8 cellular contexts compared by ENCODE assay signal in the genomic region with DNA sequence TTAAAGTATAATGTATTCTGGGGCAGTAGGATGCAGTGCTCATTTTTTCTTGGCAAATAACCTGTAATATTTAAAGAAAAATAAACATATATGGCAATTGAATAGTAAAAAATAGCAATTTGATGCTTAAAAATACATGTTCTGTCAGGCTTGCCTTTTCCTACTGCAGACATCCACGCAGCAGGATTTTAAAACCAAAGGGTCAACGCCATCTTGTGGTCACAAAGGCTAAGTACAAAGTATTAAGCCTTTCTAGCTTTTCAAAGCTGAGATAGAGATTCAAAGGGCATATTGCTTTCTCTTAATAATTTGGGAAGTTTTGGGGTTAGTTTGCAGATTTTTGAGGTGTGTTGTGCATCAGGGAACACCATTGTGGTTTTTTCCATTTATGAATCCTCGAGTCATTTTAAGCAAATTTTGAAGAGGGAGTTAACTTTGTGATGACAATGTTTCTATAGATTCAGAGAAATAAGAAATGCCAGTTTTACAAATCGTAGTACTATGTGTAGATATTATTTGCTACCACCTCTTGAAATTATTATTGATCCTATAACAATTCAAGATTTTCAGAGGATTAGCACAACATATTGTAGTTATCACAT. TPM values are rescaled to one million over a fixed set of nuclear protein-coding genes. Genes with fewer than 3 reads are reported as not detected.
DNase-seq lines count a peak whose midpoint lies in the region; ATAC-seq and TF ChIP-seq lines count a peak whose summit lies in the region.

No MANE protein-coding gene starts in this region.

- H3K4me3 ChIP-seq in liver (ENCODE audit: low read depth in 1 of 3, low read length in 3 of 3): no peak overlapping the region

- TF ChIP-seq RAD21 in liver (IDR thresholded peaks at IDR 0.05): peak; percentile 76 to 85

- H3K9ac ChIP-seq in liver (ENCODE audit: low read depth in 1 of 2, low read length in 2 of 2): no peak overlapping the region

- H3K36me3 ChIP-seq in liver (ENCODE audit: control insufficient read depth in 4 of 4, insufficient read depth in 3 of 4, low read depth in 1 of 4, low read length in 3 of 4): no peaks in the 10 kb centered on the region

- H3K9me3 ChIP-seq in liver (ENCODE audit: control insufficient read depth in 4 of 4, low read length in 3 of 4): no peaks in the 10 kb centered on the region

- H3K4me1 ChIP-seq in liver (ENCODE audit: control insufficient read depth in 4 of 4, insufficient read depth in 4 of 4, low read length in 3 of 4): no peaks in the 10 kb centered on the region

- peak; percentile 65 for DNase-seq in ELR (ENCODE audit: low read depth)
- peak; percentile 46 for DNase-seq in NCI-H774 (lab: John Stamatoyannopoulos, UW)
- peak; percentile 9 for DNase-seq in central memory CD4-positive, alpha-beta T cell
- no peak for DNase-seq in activated CD8-positive, alpha-beta memory T cell treated with anti-CD3 and anti-CD28 coated beads, Interleukin-2, amount 50 U/mL, for 4 hours

- 10% methylated on average over 4 of the region's 4 CpGs for WGBS in liver

- TF ChIP-seq CTCF in liver (IDR thresholded peaks at IDR 0.05; ENCODE audit: low read depth, low read length, missing input control): peak; percentile 67

- H3K27me3 ChIP-seq in liver (ENCODE audit: control insufficient read depth in 4 of 4, insufficient read depth in 4 of 4, low read length in 3 of 4): no peaks in the 10 kb centered on the region

- no peak overlapping the region for H3K27ac ChIP-seq in liver (ENCODE audit: low read depth in 1 of 2, low read length in 2 of 2)

- ATAC-seq in GM19397 (IDR thresholded peaks at IDR 0.05; ENCODE audit: unreplicated experiment): peak; percentile 60
- ATAC-seq in HG03354 (IDR thresholded peaks at IDR 0.05; ENCODE audit: poor library complexity, severe bottlenecking, unreplicated experiment): peak; percentile 91
- no peak for ATAC-seq in HG03571 (IDR thresholded peaks at IDR 0.05; ENCODE audit: unreplicated experiment)

TF ChIP-seq in liver, 16 proteins besides CTCF, POLR2A, EP300 and RAD21:
- TF ChIP-seq HNF4A (conservative IDR thresholded peaks at IDR 0.05) (peak in 1 of 2 donors; percentile 23), HNF4G (IDR thresholded peaks at IDR 0.05) (no peak)
- TF ChIP-seq, protein P1, sequence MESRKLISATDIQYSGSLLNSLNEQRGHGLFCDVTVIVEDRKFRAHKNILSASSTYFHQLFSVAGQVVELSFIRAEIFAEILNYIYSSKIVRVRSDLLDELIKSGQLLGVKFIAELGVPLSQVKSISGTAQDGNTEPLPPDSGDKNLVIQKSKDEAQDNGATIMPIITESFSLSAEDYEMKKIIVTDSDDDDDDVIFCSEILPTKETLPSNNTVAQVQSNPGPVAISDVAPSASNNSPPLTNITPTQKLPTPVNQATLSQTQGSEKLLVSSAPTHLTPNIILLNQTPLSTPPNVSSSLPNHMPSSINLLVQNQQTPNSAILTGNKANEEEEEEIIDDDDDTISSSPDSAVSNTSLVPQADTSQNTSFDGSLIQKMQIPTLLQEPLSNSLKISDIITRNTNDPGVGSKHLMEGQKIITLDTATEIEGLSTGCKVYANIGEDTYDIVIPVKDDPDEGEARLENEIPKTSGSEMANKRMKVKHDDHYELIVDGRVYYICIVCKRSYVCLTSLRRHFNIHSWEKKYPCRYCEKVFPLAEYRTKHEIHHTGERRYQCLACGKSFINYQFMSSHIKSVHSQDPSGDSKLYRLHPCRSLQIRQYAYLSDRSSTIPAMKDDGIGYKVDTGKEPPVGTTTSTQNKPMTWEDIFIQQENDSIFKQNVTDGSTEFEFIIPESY (IDR thresholded peaks at IDR 0.05): no peak

RNA-seq across cellular contexts. Expression of a gene that starts 4.7 kb away (rescaled TPM):
- total RNA-seq in liver: not detected
- polyA plus RNA-seq in liver: not detected

RNA-seq across cellular contexts. Expression of a gene that starts 45.1 kb away (rescaled TPM):
- not detected for total RNA-seq in liver
- polyA plus RNA-seq in liver: not detected
